Comparison of ENCODE assay signal across 9 cellular contexts in genomic region chr12:27627123-27627835, GRCh38.
DNase-seq lines count a peak whose midpoint lies in the region; ATAC-seq, FAIRE-seq and TF ChIP-seq lines count a peak whose summit lies in the region.
"Had no signal": no experiment of that assay in that cellular context is flagged by ENCODE, and none has a peak within 500 bp of the region (broad histone marks: within the 10 kb centered on the region; RNA-seq: fewer than 3 reads in every experiment).

No MANE protein-coding gene starts in this region.

- no peak for TF ChIP-seq CTCF in bronchial epithelial cell (IDR thresholded peaks at IDR 0.05; ENCODE audit: insufficient read depth, low read length, severe bottlenecking)

- H3K36me3 ChIP-seq in bronchial epithelial cell (ENCODE audit: control insufficient read depth, insufficient read depth, low read length): no peaks in the 10 kb centered on the region
- H3K36me3 ChIP-seq: cardiac muscle cell had no signal

- H3K27me3 ChIP-seq in bronchial epithelial cell (ENCODE audit: control insufficient read depth, insufficient read depth, low read length): no peaks in the 10 kb centered on the region
- H3K27me3 ChIP-seq: cardiac muscle cell had no signal

- intact Hi-C loops in sciatic nerve (cut with DNase I): no loop called here

- ATAC-seq in GM18858 (IDR thresholded peaks at IDR 0.05; ENCODE audit: unreplicated experiment) (peak; percentile 78), sciatic nerve (peak; percentile 62)

- FAIRE-seq in bronchial epithelial cell (lab: Jason Lieb, UNC): no peak

- DNase-seq in HPDE6-E6E7 (ENCODE audit: extremely low spot score) (peak; percentile 14), bronchial epithelial cell (ENCODE audit: low read depth) (peak; percentile 89), sciatic nerve (ENCODE audit: low spot score) (no peak), COR-L47 (lab: John Stamatoyannopoulos, UW) (no peak), DMS 273 treated with DMSO at 0.1 percent for 48 hours (lab: John Stamatoyannopoulos, UW) (no peak), NCI-H2171 treated with DMSO at 0.1 percent for 48 hours (lab: John Stamatoyannopoulos, UW) (no peak)
- DNase-seq in activated CD4-positive, CD25-positive, alpha-beta regulatory T cell treated with anti-CD3 and anti-CD28 coated beads, Interleukin-2, amount 50 U/mL, for 72 hours: no peak

- H3K4me3 ChIP-seq in bronchial epithelial cell (ENCODE audit: low read depth, low read length): no peak overlapping the region
- H3K4me3 ChIP-seq: cardiac muscle cell had no signal

Comparison
In these comparisons a context has a peak if more than half of its experiments do, and no peak if none do; other contexts are left out.
1. DNase-seq: peak in HPDE6-E6E7 (single experiment) and bronchial epithelial cell (single experiment); none in sciatic nerve (single experiment), COR-L47 (single experiment), DMS 273 treated with DMSO at 0.1 percent for 48 hours (single experiment), activated CD4-positive, CD25-positive, alpha-beta regulatory T cell treated with anti-CD3 and anti-CD28 coated beads, Interleukin-2, amount 50 U/mL, for 72 hours (single experiment) and NCI-H2171 treated with DMSO at 0.1 percent for 48 hours (single experiment).